ENCODE assay signal across 1 cellular context in genomic region chr6:26126394-26127221, GRCh38.
TF ChIP-seq lines count a peak whose summit lies in the region.

No MANE protein-coding gene starts in this region.

TF ChIP-seq in K562, 482 proteins besides CTCF, POLR2A, EP300 and RAD21 (continued from another document and continues in another):
- no peak for TF ChIP-seq MGA (IDR thresholded peaks at IDR 0.05)
- TF ChIP-seq BHLHE40 (IDR thresholded peaks at IDR 0.05; ENCODE audit: low read length) = no peak
- no peak for TF ChIP-seq ZNF778 (CRISPR knock-in tag; IDR thresholded peaks at IDR 0.05)
- no peak for TF ChIP-seq THAP12 (CRISPR knock-in tag; IDR thresholded peaks at IDR 0.05)
- TF ChIP-seq PTBP1 (IDR thresholded peaks at IDR 0.05; ENCODE audit: low read depth, low read length) = no peak
- TF ChIP-seq ZNF780A (CRISPR knock-in tag; IDR thresholded peaks at IDR 0.05) = no peak
- TF ChIP-seq TSC22D4 (tag; IDR thresholded peaks at IDR 0.05) = no peak
- TF ChIP-seq MAZ (CRISPR knock-in tag; conservative IDR thresholded peaks at IDR 0.05 in 1 of 2, IDR thresholded peaks at IDR 0.05 in 1 of 2) = 0 out of 4 replicates have a peak, but pooled peaks of 1 of the 2 experiments have one; percentile 40
- TF ChIP-seq CREB1 (IDR thresholded peaks at IDR 0.05) = 0 out of 2 replicates have a peak, but pooled peaks have one; percentile 1
- no peak for TF ChIP-seq CREB1 (CRISPR knock-in tag; IDR thresholded peaks at IDR 0.05)
- no peak for TF ChIP-seq ZNF253 (CRISPR knock-in tag; conservative IDR thresholded peaks at IDR 0.05)
- no peak for TF ChIP-seq PPARD (CRISPR knock-in tag; IDR thresholded peaks at IDR 0.05)
- TF ChIP-seq ZNF140 (CRISPR knock-in tag; IDR thresholded peaks at IDR 0.05) = no peak
- TF ChIP-seq DMBX1 (CRISPR knock-in tag; IDR thresholded peaks at IDR 0.05; ENCODE audit: borderline replicate concordance) = no peak
- no peak for TF ChIP-seq ZNF449 (CRISPR knock-in tag; IDR thresholded peaks at IDR 0.05)
- TF ChIP-seq GTF3C2 (IDR thresholded peaks at IDR 0.05; ENCODE audit: borderline replicate concordance, extremely low read depth, insufficient read length) = no peak
- no peak for TF ChIP-seq NCOA2 (IDR thresholded peaks at IDR 0.05; ENCODE audit: partially characterized antibody in 2 of 2)
- no peak for TF ChIP-seq ZNF239 (CRISPR knock-in tag; IDR thresholded peaks at IDR 0.05)
- no peak for TF ChIP-seq NFATC3 (IDR thresholded peaks at IDR 0.05)
- no peak for TF ChIP-seq ZSCAN29 (IDR thresholded peaks at IDR 0.05)
- no peak for TF ChIP-seq PHTF2 (CRISPR knock-in tag; IDR thresholded peaks at IDR 0.05)
- no peak for TF ChIP-seq CBFA2T2 (conservative IDR thresholded peaks at IDR 0.05)
- TF ChIP-seq CBFB (CRISPR knock-in tag; IDR thresholded peaks at IDR 0.05) = no peak
- TF ChIP-seq PBX2 (CRISPR knock-in tag; IDR thresholded peaks at IDR 0.05; ENCODE audit: low read depth) = no peak
- no peak for TF ChIP-seq PBX2 (tag; conservative IDR thresholded peaks at IDR 0.05; ENCODE audit: low read depth)
- TF ChIP-seq POLR2B (IDR thresholded peaks at IDR 0.05; ENCODE audit: low read depth, partially characterized antibody) = no peak
- no peak for TF ChIP-seq MCM5 (IDR thresholded peaks at IDR 0.05; ENCODE audit: low read depth)
- no peak for TF ChIP-seq ZNF184 (CRISPR knock-in tag; IDR thresholded peaks at IDR 0.05)
- TF ChIP-seq CGGBP1 (CRISPR knock-in tag; IDR thresholded peaks at IDR 0.05) = 0 out of 2 replicates have a peak, but pooled peaks have one; percentile 54
- no peak for TF ChIP-seq MBD2 (IDR thresholded peaks at IDR 0.05; ENCODE audit: borderline replicate concordance, low read depth)
- TF ChIP-seq EP400 (IDR thresholded peaks at IDR 0.05) = peak; percentile 32; the same call in 1 of the 2 replicates
- TF ChIP-seq ZNF354B (CRISPR knock-in tag; IDR thresholded peaks at IDR 0.05) = no peak
- TF ChIP-seq POLR3A (IDR thresholded peaks at IDR 0.05; ENCODE audit: borderline replicate concordance, extremely low read depth, insufficient read depth, insufficient read length) = no peak
- no peak for TF ChIP-seq TAF1 (IDR thresholded peaks at IDR 0.05; ENCODE audit: control insufficient read depth, extremely low read depth, insufficient read depth, low read length, severe bottlenecking)
- no peak for TF ChIP-seq RUNX1 (IDR thresholded peaks at IDR 0.05; ENCODE audit: low read depth)
- no peak for TF ChIP-seq SAP30 (IDR thresholded peaks at IDR 0.05; ENCODE audit: borderline replicate concordance, insufficient read depth, low read depth, low read length, poor library complexity, severe bottlenecking)
- no peak for TF ChIP-seq E2F6 (IDR thresholded peaks at IDR 0.05; ENCODE audit: borderline replicate concordance in 1 of 2, extremely low read depth in 1 of 2, insufficient read depth in 1 of 2, insufficient read length in 1 of 2, low read depth in 1 of 2, low read length in 1 of 2, poor library complexity in 1 of 2, severe bottlenecking in 1 of 2)
